17 cellular contexts compared by ENCODE assay signal in the genomic region with DNA sequence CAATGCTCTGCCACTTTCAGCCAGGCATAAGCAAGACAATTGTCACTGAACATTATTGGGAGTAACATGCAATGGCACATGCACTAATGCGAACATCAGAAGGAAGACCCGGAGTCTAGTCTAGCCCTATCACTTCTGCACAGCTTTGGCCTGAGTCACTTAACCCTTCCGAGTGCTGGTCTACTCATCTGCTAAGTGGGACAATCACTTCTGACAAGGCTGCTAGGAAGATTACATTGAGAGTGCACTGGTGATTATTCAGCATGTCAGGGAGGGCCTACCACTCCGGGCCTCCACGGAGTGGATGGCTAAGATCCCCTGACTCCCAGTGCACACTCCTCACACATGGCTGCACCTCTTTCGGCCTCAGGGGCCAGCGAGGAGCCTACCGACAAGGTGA.
"Had no signal": no experiment of that assay in that cellular context is flagged by ENCODE, and none has a peak within 500 bp of the region (broad histone marks: within the 10 kb centered on the region; RNA-seq: fewer than 3 reads in every experiment).

No MANE protein-coding gene starts in this region.

- H3K27ac Mint-ChIP-seq: endodermal cell, natural killer cell had no signal

- H3K9me3 Mint-ChIP-seq: endodermal cell, natural killer cell, neural crest cell had no signal

- ATAC-seq: foreskin keratinocyte, left colon, right cardiac atrium had no signal

- H3K36me3 ChIP-seq: heart left ventricle, ovary, stomach had no signal

- DNase-seq: effector CD4-positive, alpha-beta T cell; endodermal cell; erythroblast; foreskin keratinocyte; heart left ventricle; hippocampal formation; left colon; natural killer cell; ovary; right cardiac atrium; small intestine; stimulated activated CD4-positive, alpha-beta T cell treated with anti-CD3 and anti-CD28 coated beads, Interleukin-12 subunit alpha, Interleukin-12 subunit beta, amount 100 ng/mL, for 4 hours; stimulated activated naive CD4-positive, alpha-beta T cell; stomach; trophoblast cell had no signal

- H3K36me3 Mint-ChIP-seq: natural killer cell had no signal

- H3K4me1 ChIP-seq: foreskin keratinocyte had no signal

- H3K27ac ChIP-seq: coronary artery, foreskin keratinocyte, heart left ventricle, ovary, stomach had no signal

- H3K4me3 ChIP-seq: coronary artery, heart left ventricle, ovary, stomach had no signal

- H3K9me3 ChIP-seq: heart left ventricle, ovary, stomach had no signal

- H3K27me3 ChIP-seq: foreskin keratinocyte, heart left ventricle, ovary had no signal

- H3K4me1 Mint-ChIP-seq: natural killer cell, neural crest cell had no signal

- H3K4me3 Mint-ChIP-seq: endodermal cell, natural killer cell, neural crest cell had no signal
